Comparison of ENCODE assay signal across 20 cellular contexts in the genomic region with DNA sequence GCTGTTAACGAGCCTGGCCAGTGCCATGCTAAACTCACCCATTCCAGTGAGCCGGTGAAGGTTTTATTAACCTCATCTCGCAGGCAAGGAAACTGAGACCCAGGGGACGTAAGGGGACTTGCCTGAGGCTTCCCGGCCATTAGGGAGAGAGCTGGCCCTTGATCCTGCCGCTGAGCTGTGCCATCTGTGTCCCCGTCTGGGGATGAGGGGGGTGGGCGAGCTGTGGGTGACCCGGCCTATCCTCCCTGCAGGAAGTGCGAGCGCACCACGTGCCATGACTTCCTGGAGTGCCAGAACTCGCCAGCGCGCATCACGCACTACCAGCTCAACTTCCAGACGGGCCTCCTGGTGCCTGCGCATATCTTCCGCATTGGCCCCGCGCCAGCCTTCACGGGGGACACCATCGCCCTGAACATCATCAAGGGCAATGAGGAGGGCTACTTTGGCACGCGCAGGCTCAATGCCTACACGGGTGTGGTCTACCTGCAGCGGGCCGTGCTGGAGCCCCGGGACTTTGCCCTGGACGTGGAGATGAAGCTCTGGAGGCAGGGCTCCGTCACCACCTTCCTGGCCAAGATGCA.
"Had no signal": no experiment of that assay in that cellular context is flagged by ENCODE, and none has a peak within 500 bp of the region (broad histone marks: within the 10 kb centered on the region; RNA-seq: fewer than 3 reads in every experiment).

No MANE protein-coding gene starts in this region.

- H3K36me3 Mint-ChIP-seq: activated naive CD4-positive, alpha-beta T cell treated with anti-CD3 and anti-CD28 coated beads, Interleukin-2, amount 50 U/mL, for 72 hours; brain; immature natural killer cell had no signal

- DNase-seq: activated CD4-positive, alpha-beta T cell treated with anti-CD3 and anti-CD28 coated beads for 1 hour; activated T-cell treated with anti-CD3 and anti-CD28 coated beads, Interleukin-2, amount 50 U/mL, for 1 hour; aorta; dorsolateral prefrontal cortex; effector memory CD8-positive, alpha-beta T cell; foreskin melanocyte; immature natural killer cell; lower lobe of right lung; mesendoderm; occipital lobe; posterior cingulate gyrus; stimulated activated CD4-positive, alpha-beta T cell treated with anti-CD3 and anti-CD28 coated beads, Interleukin-4, amount 100 ng/mL, for 4 hours; stimulated activated naive CD8-positive, alpha-beta T cell treated with anti-CD3 and anti-CD28 coated beads, Interleukin-15, Interleukin-2, amounts not matched to agents 100 U/mL and 50 U/mL, for 24 hours; upper lobe of right lung had no signal

- H3K4me3 Mint-ChIP-seq: activated T-helper 17 cell treated with anti-CD3 and anti-CD28 coated beads, Interleukin-2, amount 50 U/mL, for 72 hours; brain; effector memory CD8-positive, alpha-beta T cell; immature natural killer cell had no signal

- H3K27me3 ChIP-seq: dorsolateral prefrontal cortex, hepatocyte, upper lobe of right lung had no signal

- H3K4me2 ChIP-seq: hepatocyte had no signal

- H3K27me3 Mint-ChIP-seq: activated T-helper 17 cell treated with anti-CD3 and anti-CD28 coated beads, Interleukin-2, amount 50 U/mL, for 72 hours had no signal

- H3K4me1 Mint-ChIP-seq: activated T-helper 17 cell treated with anti-CD3 and anti-CD28 coated beads, Interleukin-2, amount 50 U/mL, for 72 hours; brain; immature natural killer cell had no signal

- H3K27ac ChIP-seq: dorsolateral prefrontal cortex, hepatocyte, lower lobe of right lung, upper lobe of right lung, VCaP had no signal

- H3K4me1 ChIP-seq: lower lobe of right lung, upper lobe of right lung had no signal

- H3K9me3 Mint-ChIP-seq: activated naive CD4-positive, alpha-beta T cell treated with anti-CD3 and anti-CD28 coated beads, Interleukin-2, amount 50 U/mL, for 72 hours; activated T-helper 17 cell treated with anti-CD3 and anti-CD28 coated beads, Interleukin-2, amount 50 U/mL, for 72 hours; brain; effector memory CD8-positive, alpha-beta T cell; immature natural killer cell had no signal

- H3K27ac Mint-ChIP-seq: activated naive CD4-positive, alpha-beta T cell treated with anti-CD3 and anti-CD28 coated beads, Interleukin-2, amount 50 U/mL, for 72 hours; activated T-helper 17 cell treated with anti-CD3 and anti-CD28 coated beads, Interleukin-2, amount 50 U/mL, for 72 hours; effector memory CD8-positive, alpha-beta T cell; immature natural killer cell had no signal

- H3K36me3 ChIP-seq: lower lobe of right lung, upper lobe of right lung had no signal

- H3K4me3 ChIP-seq: dorsolateral prefrontal cortex, hepatocyte, lower lobe of right lung, mucosa of descending colon, upper lobe of right lung had no signal

- H3K9me3 ChIP-seq: lower lobe of right lung, mucosa of descending colon, upper lobe of right lung had no signal
